8 cellular contexts compared by ENCODE assay signal in genomic region chr5:42756630-42757601, GRCh38. TPM values are rescaled to one million over a fixed set of nuclear protein-coding genes. Genes with fewer than 3 reads are reported as not detected.
DNase-seq lines count a peak whose midpoint lies in the region; ATAC-seq and TF ChIP-seq lines count a peak whose summit lies in the region.

A gene with protein sequence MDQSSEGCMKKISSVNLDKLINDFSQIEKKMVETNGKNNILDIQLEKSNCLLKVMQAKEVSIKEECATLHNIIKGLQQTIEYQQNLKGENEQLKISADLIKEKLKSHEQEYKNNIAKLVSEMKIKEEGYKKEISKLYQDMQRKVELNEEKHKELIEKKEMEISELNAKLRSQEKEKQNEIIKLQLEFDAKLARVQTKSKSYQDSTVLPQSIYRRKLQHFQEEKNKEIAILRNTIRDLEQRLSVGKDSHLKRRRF (plus strand): TSS chr5:42756818. CDS start chr5:42759122, 2,304 bp downstream.

- no peak within 1 kb of the TSS for H3K9ac ChIP-seq in endocrine pancreas (ENCODE audit: control insufficient read depth, insufficient read depth, low read length)

- no peaks in the 10 kb centered on the region for H3K9me3 Mint-ChIP-seq in activated CD4-positive, alpha-beta memory T cell treated with anti-CD3 and anti-CD28 coated beads for 36 hours
- no peaks in the 10 kb centered on the region for H3K9me3 Mint-ChIP-seq in natural killer cell treated with Interleukin-12 subunit alpha and Interleukin-12 subunit beta and Interleukin-15 and Interleukin-18, amount 100 ng/mL, for 72 hours
- H3K9me3 Mint-ChIP-seq in osteocyte (ENCODE audit: unreplicated experiment): no peaks in the 10 kb centered on the region

- no peak for TF ChIP-seq EP300 in stomach (IDR thresholded peaks at IDR 0.05)
- TF ChIP-seq EP300 in sigmoid colon (IDR thresholded peaks at IDR 0.05): no peak

- intact Hi-C loops in activated CD4-positive, alpha-beta memory T cell treated with anti-CD3 and anti-CD28 coated beads for 36 hours (cut with micrococcal nuclease): loop anchor here (2.0 to 10.0 kb wide), 2 partner anchors 38 to 308 kb away; no protein-coding TSS in a partner anchor
- intact Hi-C loops in stomach (cut with DNase I; ENCODE audit: low total_unique reads) (no loop called here), sigmoid colon (cut with DNase I) (no loop called here)

- H3K4me1 ChIP-seq in endocrine pancreas (ENCODE audit: control insufficient read depth, insufficient read depth, low read length): no peaks in the 10 kb centered on the region
- peaks cover 0 to 4% (median 0%) of the 10 kb centered on the region in 4 donors for H3K4me1 ChIP-seq in stomach
- H3K4me1 ChIP-seq in sigmoid colon: no peaks in the 10 kb centered on the region

- TF ChIP-seq CTCF in stomach (IDR thresholded peaks at IDR 0.05): no peak
- TF ChIP-seq CTCF in sigmoid colon (IDR thresholded peaks at IDR 0.05): no peak
- no peak for TF ChIP-seq CTCF in osteocyte (IDR thresholded peaks at IDR 0.05)

- WGBS in stomach, 5 donors: 24 to 32% (median 24%) methylated on average over 35 of the region's 35 CpGs
- 30 to 53% methylated on average over 35 of the region's 35 CpGs for WGBS in sigmoid colon, 2 donors

- ATAC-seq in GM19372 (IDR thresholded peaks at IDR 0.05; ENCODE audit: low read depth, unreplicated experiment) (peak; percentile 88), HG03469 (IDR thresholded peaks at IDR 0.05; ENCODE audit: unreplicated experiment) (peak; percentile 80)
- ATAC-seq in natural killer cell treated with Interleukin-12 subunit alpha and Interleukin-12 subunit beta and Interleukin-15 and Interleukin-18, amount 100 ng/mL, for 72 hours: peak; percentile 89 to 96

- CTCF ChIA-PET in activated CD4-positive, alpha-beta memory T cell treated with anti-CD3 and anti-CD28 coated beads for 36 hours (lab: Charles Lee): interaction anchor here (0.7 to 1.9 kb wide), 2 partner anchors 11 to 133 kb away, joined by 3 to 7 read pairs; no protein-coding TSS in a partner anchor

- peak; percentile 72 for DNase-seq in activated CD4-positive, alpha-beta memory T cell treated with anti-CD3 and anti-CD28 coated beads for 36 hours
- DNase-seq in natural killer cell treated with Interleukin-12 subunit alpha and Interleukin-12 subunit beta and Interleukin-15 and Interleukin-18, amount 100 ng/mL, for 72 hours (ENCODE audit: low spot score): peak; percentile 61
- DNase-seq in stomach (peak; percentile 20), sigmoid colon (no peak), osteocyte (ENCODE audit: extremely low spot score, unreplicated experiment) (no peak)

- H3K36me3 ChIP-seq in endocrine pancreas (ENCODE audit: control insufficient read depth, insufficient read depth, low read length) (no peaks in the 10 kb centered on the region), stomach (no peaks in the 10 kb centered on the region), sigmoid colon (no peaks in the 10 kb centered on the region)

- H3K9me3 ChIP-seq in endocrine pancreas (ENCODE audit: control insufficient read depth, low read length) (no peaks in the 10 kb centered on the region), stomach (no peaks in the 10 kb centered on the region), sigmoid colon (no peaks in the 10 kb centered on the region)

- peaks cover 11% of the 10 kb centered on the region for H3K27me3 Mint-ChIP-seq in activated CD4-positive, alpha-beta memory T cell treated with anti-CD3 and anti-CD28 coated beads for 36 hours
- peaks cover 0 to 2% of the 10 kb centered on the region in 2 donors for H3K27me3 Mint-ChIP-seq in natural killer cell treated with Interleukin-12 subunit alpha and Interleukin-12 subunit beta and Interleukin-15 and Interleukin-18, amount 100 ng/mL, for 72 hours
- H3K27me3 Mint-ChIP-seq in osteocyte (ENCODE audit: unreplicated experiment): peaks cover 17% of the 10 kb centered on the region

- H3K36me3 Mint-ChIP-seq in activated CD4-positive, alpha-beta memory T cell treated with anti-CD3 and anti-CD28 coated beads for 36 hours: no peaks in the 10 kb centered on the region
- no peaks in the 10 kb centered on the region for H3K36me3 Mint-ChIP-seq in natural killer cell treated with Interleukin-12 subunit alpha and Interleukin-12 subunit beta and Interleukin-15 and Interleukin-18, amount 100 ng/mL, for 72 hours
- H3K36me3 Mint-ChIP-seq in osteocyte (ENCODE audit: unreplicated experiment): no peaks in the 10 kb centered on the region

- H3K27ac Mint-ChIP-seq in activated CD4-positive, alpha-beta memory T cell treated with anti-CD3 and anti-CD28 coated beads for 36 hours: no peak within 1 kb of the TSS
- H3K27ac Mint-ChIP-seq in natural killer cell treated with Interleukin-12 subunit alpha and Interleukin-12 subunit beta and Interleukin-15 and Interleukin-18, amount 100 ng/mL, for 72 hours: peak within 1 kb of the TSS; percentile 61 to 77
- H3K27ac Mint-ChIP-seq in osteocyte (ENCODE audit: unreplicated experiment): no peak within 1 kb of the TSS

- H3K4me1 Mint-ChIP-seq in activated CD4-positive, alpha-beta memory T cell treated with anti-CD3 and anti-CD28 coated beads for 36 hours (ENCODE audit: low read depth): peaks cover 8% of the 10 kb centered on the region
- peaks cover 7 to 14% of the 10 kb centered on the region in 2 donors for H3K4me1 Mint-ChIP-seq in natural killer cell treated with Interleukin-12 subunit alpha and Interleukin-12 subunit beta and Interleukin-15 and Interleukin-18, amount 100 ng/mL, for 72 hours (ENCODE audit: low read depth in 2 of 2)
- no peaks in the 10 kb centered on the region for H3K4me1 Mint-ChIP-seq in osteocyte (ENCODE audit: unreplicated experiment)

- H3K4me3 ChIP-seq in endocrine pancreas (ENCODE audit: control insufficient read depth, insufficient read depth, low read length) (peak within 1 kb of the TSS; percentile 57), stomach (peak within 1 kb of the TSS; percentile 27 to 33 (median 32)), sigmoid colon (peak within 1 kb of the TSS in 1 of 4 donors; percentile 8)

- peaks cover 2% of the 10 kb centered on the region for H3K27me3 ChIP-seq in endocrine pancreas (ENCODE audit: control insufficient read depth, insufficient read depth, low read length)
- H3K27me3 ChIP-seq in stomach: peaks cover 0 to 9% (median 8%) of the 10 kb centered on the region in 3 donors
- peaks cover 0 to 5% (median 0%) of the 10 kb centered on the region in 3 donors for H3K27me3 ChIP-seq in sigmoid colon

- H3K27ac ChIP-seq in stomach (no peak within 1 kb of the TSS), sigmoid colon (no peak within 1 kb of the TSS)

- POLR2A ChIA-PET in activated CD4-positive, alpha-beta memory T cell treated with anti-CD3 and anti-CD28 coated beads for 36 hours (lab: Charles Lee): no interaction called here

- H3K4me3 Mint-ChIP-seq in activated CD4-positive, alpha-beta memory T cell treated with anti-CD3 and anti-CD28 coated beads for 36 hours: peak within 1 kb of the TSS; percentile 73
- H3K4me3 Mint-ChIP-seq in natural killer cell treated with Interleukin-12 subunit alpha and Interleukin-12 subunit beta and Interleukin-15 and Interleukin-18, amount 100 ng/mL, for 72 hours: peak within 1 kb of the TSS; percentile 93
- H3K4me3 Mint-ChIP-seq in osteocyte (ENCODE audit: unreplicated experiment): no peak within 1 kb of the TSS

- TF ChIP-seq POLR2A in stomach (IDR thresholded peaks at IDR 0.05): no peak
- TF ChIP-seq POLR2A in sigmoid colon (IDR thresholded peaks at IDR 0.05): no peak

RNA-seq across cellular contexts. Expression of the gene that starts here (rescaled TPM):
- 1 to 10 TPM; 6.2 to 6.7 TPM for total RNA-seq in activated CD4-positive, alpha-beta memory T cell treated with anti-CD3 and anti-CD28 coated beads for 36 hours
- total RNA-seq in natural killer cell treated with Interleukin-12 subunit alpha and Interleukin-12 subunit beta and Interleukin-15 and Interleukin-18, amount 100 ng/mL, for 72 hours: 1 to 10 TPM; 9.3 to 9.6 TPM
- total RNA-seq in stomach (10 to 100 TPM in 1 of 5 donors, 1 to 10 TPM in 2, not detected in 2; 1.5 to 15.2 (median 3.2) TPM), sigmoid colon (under 1 TPM in 3 of 4 donors, not detected in 1; 0.41 to 0.71 (median 0.55) TPM), osteocyte (not detected in 2 replicates)
- polyA plus RNA-seq in stomach (1 to 10 TPM in 1 of 3 donors, under 1 TPM in 2; 0.68 to 1.1 (median 0.75) TPM), sigmoid colon (1 to 10 TPM; 2.3 to 3.2 (median 2.4) TPM)

Comparison
In these comparisons a context has a peak if more than half of its experiments do, and no peak if none do; other contexts are left out.
1. DNase-seq: peak in activated CD4-positive, alpha-beta memory T cell treated with anti-CD3 and anti-CD28 coated beads for 36 hours (single experiment), natural killer cell treated with Interleukin-12 subunit alpha and Interleukin-12 subunit beta and Interleukin-15 and Interleukin-18, amount 100 ng/mL, for 72 hours (single experiment) and stomach (single experiment); none in sigmoid colon (single experiment) and osteocyte (single experiment).
2. H3K27ac Mint-ChIP-seq: peak in natural killer cell treated with Interleukin-12 subunit alpha and Interleukin-12 subunit beta and Interleukin-15 and Interleukin-18, amount 100 ng/mL, for 72 hours (2 of 2); none in activated CD4-positive, alpha-beta memory T cell treated with anti-CD3 and anti-CD28 coated beads for 36 hours (single experiment) and osteocyte (single experiment).
3. Peak in every context shown above with its lines, with median percentiles within 50 percentile points of each other: ATAC-seq.